ENCODE assay signal across 1 cellular context in the genomic region with DNA sequence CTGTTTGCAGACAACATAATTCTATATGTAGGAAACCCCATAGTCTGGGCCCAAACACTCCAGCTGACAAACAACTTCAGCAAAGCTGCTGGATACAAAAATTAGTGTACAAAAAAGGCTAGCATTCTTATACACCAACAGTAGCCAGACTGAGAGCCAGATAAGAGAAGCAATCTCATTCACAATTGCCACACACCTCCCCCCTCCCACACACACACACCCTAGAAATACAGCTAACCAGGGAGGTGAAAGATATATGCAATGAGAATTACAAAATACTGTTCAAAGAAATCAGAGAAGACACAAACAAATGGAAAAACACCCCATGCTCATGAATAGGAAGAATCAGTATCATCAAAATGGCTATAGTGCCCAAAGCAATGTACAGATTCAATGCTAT.
TF ChIP-seq lines count a peak whose summit lies in the region.

No MANE protein-coding gene starts in this region.

TF ChIP-seq in K562, 482 proteins besides CTCF, POLR2A, EP300 and RAD21 (continued from another document):
- TF ChIP-seq, protein P1, sequence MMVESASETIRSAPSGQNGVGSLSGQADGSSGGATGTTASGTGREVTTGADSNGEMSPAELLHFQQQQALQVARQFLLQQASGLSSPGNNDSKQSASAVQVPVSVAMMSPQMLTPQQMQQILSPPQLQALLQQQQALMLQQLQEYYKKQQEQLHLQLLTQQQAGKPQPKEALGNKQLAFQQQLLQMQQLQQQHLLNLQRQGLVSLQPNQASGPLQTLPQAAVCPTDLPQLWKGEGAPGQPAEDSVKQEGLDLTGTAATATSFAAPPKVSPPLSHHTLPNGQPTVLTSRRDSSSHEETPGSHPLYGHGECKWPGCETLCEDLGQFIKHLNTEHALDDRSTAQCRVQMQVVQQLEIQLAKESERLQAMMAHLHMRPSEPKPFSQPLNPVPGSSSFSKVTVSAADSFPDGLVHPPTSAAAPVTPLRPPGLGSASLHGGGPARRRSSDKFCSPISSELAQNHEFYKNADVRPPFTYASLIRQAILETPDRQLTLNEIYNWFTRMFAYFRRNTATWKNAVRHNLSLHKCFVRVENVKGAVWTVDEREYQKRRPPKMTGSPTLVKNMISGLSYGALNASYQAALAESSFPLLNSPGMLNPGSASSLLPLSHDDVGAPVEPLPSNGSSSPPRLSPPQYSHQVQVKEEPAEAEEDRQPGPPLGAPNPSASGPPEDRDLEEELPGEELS (CRISPR knock-in tag; IDR thresholded peaks at IDR 0.05; ENCODE audit: borderline replicate concordance): no peak
- TF ChIP-seq CBX8 (IDR thresholded peaks at IDR 0.05; ENCODE audit: borderline replicate concordance, extremely low read depth, low read depth, low read length, poor library complexity, severe bottlenecking): no peak
